ENCODE assay signal across 23 cellular contexts in the genomic region with DNA sequence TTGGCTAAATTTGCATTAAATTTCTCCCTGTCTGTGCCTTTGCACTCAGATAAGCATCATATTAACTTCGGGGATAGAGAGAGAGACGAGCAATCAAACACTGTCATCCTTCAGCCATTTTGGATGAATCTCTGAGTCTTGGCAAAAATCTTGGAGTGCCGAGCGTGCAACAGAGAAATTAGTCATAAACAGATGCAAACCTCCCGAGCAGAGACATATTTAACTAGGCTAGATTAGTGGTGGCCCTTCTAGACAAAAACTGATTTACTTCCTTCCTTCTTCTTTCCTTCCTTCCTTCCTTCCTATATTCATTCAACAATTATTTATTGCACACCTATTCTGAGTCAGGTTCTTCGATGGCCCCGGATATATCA.
A peak's percentile ranks its signal among the peaks of the same experiment; 100 is the strongest.
DNase-seq lines count a peak whose midpoint lies in the region; ATAC-seq, FAIRE-seq and TF ChIP-seq lines count a peak whose summit lies in the region.
"Had no signal": no experiment of that assay in that cellular context is flagged by ENCODE, and none has a peak within 500 bp of the region (broad histone marks: within the 10 kb centered on the region; RNA-seq: fewer than 3 reads in every experiment).

No MANE protein-coding gene starts in this region.

- 0 out of 2 replicates have a peak, but pooled peaks cover 2% of the 10 kb centered on the region for H3K23me2 ChIP-seq in H1 (ENCODE audit: low read depth, low read length)

- H3K27ac Mint-ChIP-seq in GM23338 (no peak overlapping the region), neural progenitor cell (no peak overlapping the region)
- H3K27ac Mint-ChIP-seq: activated CD4-positive, alpha-beta T cell treated with anti-CD3 and anti-CD28 coated beads for 36 hours; activated naive CD8-positive, alpha-beta T cell treated with anti-CD3 and anti-CD28 coated beads, Interleukin-2, amount 50 U/mL, for 24 hours; CD4-positive, CD25-positive, alpha-beta regulatory T cell had no signal

- TF ChIP-seq EP300 in H1 (IDR thresholded peaks at IDR 0.05; ENCODE audit: borderline replicate concordance in 1 of 2, low read depth in 2 of 2, low read length in 2 of 2) (no peak), sigmoid colon (IDR thresholded peaks at IDR 0.05) (no peak)

- no peak overlapping the region for H3K4me3 Mint-ChIP-seq in GM23338
- H3K4me3 Mint-ChIP-seq in neural progenitor cell = no peak overlapping the region
- H3K4me3 Mint-ChIP-seq: activated CD4-positive, alpha-beta T cell treated with anti-CD3 and anti-CD28 coated beads for 36 hours; activated naive CD8-positive, alpha-beta T cell treated with anti-CD3 and anti-CD28 coated beads, Interleukin-2, amount 50 U/mL, for 24 hours; CD4-positive, CD25-positive, alpha-beta regulatory T cell had no signal

- H3K9ac ChIP-seq in H1 (replicated peaks in 1 of 4; ENCODE audit: extremely low read depth in 1 of 4, low read depth in 3 of 4, low read length in 3 of 4) = no peak overlapping the region
- no peak overlapping the region for H3K9ac ChIP-seq in neural progenitor cell

- no peak overlapping the region for H2AK5ac ChIP-seq in H1 (ENCODE audit: low read depth, low read length)

- H4K8ac ChIP-seq in H1 (ENCODE audit: extremely low read depth, insufficient read depth, low read length) = no peak overlapping the region

- FAIRE-seq in H1 (lab: Jason Lieb, UNC) (no peak), urothelium cell line (lab: Jason Lieb, UNC) (no peak)

- intact Hi-C loops in sigmoid colon (cut with DNase I) = no loop called here

- WGBS in H1 (ENCODE audit: extremely low coverage in 1 of 2, insufficient coverage in 1 of 2, insufficient read length in 1 of 2, insufficient replicate concordance in 2 of 2, low coverage in 1 of 2, low lambda C conversion rate in 2 of 2, missing lambda C conversion rate in 1 of 2), 2 experiments = 91% methylated on average over 7 of the region's 7 CpGs; no CpG with 5 or more reads in 1 of the 2 experiments
- 75 to 81% methylated on average over 7 of the region's 7 CpGs for WGBS in sigmoid colon, 2 donors

- H3K9me2 ChIP-seq in GM23338 (ENCODE audit: insufficient read depth) = no peaks in the 10 kb centered on the region

- TF ChIP-seq CTCF in GM23338 (conservative IDR thresholded peaks at IDR 0.05; ENCODE audit: low read depth in 2 of 2) (no peak), H1 (IDR thresholded peaks at IDR 0.05; ENCODE audit: control extremely low read depth in 1 of 3, insufficient read depth in 1 of 3, low read depth in 1 of 3, low read length in 3 of 3) (no peak), neural progenitor cell (IDR thresholded peaks at IDR 0.05) (no peak), sigmoid colon (IDR thresholded peaks at IDR 0.05) (no peak)

- no peak overlapping the region for H2BK12ac ChIP-seq in H1 (ENCODE audit: low read depth, low read length)

- no peak overlapping the region for H3K23ac ChIP-seq in H1 (ENCODE audit: insufficient read length)

- TF ChIP-seq RAD21 in H1 (IDR thresholded peaks at IDR 0.05 in 1 of 2, conservative IDR thresholded peaks at IDR 0.05 in 1 of 2; ENCODE audit: low read depth in 2 of 2, low read length in 2 of 2) = no peak

- peak overlapping the region; percentile 19 for H2AFZ ChIP-seq in GM23338
- peak overlapping the region; percentile 90; the same call in 1 of the 2 replicates for H2AFZ ChIP-seq in H1 (ENCODE audit: low read length)
- H2AFZ ChIP-seq in neural progenitor cell (replicated peaks) = peak overlapping the region; percentile 76

- H3K9me3 Mint-ChIP-seq in GM23338 (no peaks in the 10 kb centered on the region), neural progenitor cell (no peaks in the 10 kb centered on the region)
- H3K9me3 Mint-ChIP-seq: activated naive CD8-positive, alpha-beta T cell treated with anti-CD3 and anti-CD28 coated beads, Interleukin-2, amount 50 U/mL, for 24 hours; CD4-positive, CD25-positive, alpha-beta regulatory T cell had no signal

- peaks cover 24% of the 10 kb centered on the region for H3K4me1 ChIP-seq in GM23338 (ENCODE audit: insufficient read depth)
- H3K4me1 ChIP-seq in H1 (replicated peaks in 1 of 4; ENCODE audit: control insufficient read depth in 3 of 4, insufficient read depth in 4 of 4, low read length in 3 of 4) = peaks cover 8 to 15% (median 11%) of the 10 kb centered on the region in 4 experiments
- peaks cover 12% of the 10 kb centered on the region for H3K4me1 ChIP-seq in neural progenitor cell
- peaks cover 0 to 16% (median 5%) of the 10 kb centered on the region in 4 donors for H3K4me1 ChIP-seq in sigmoid colon

- H3K79me2 ChIP-seq in GM23338 (replicated peaks; ENCODE audit: insufficient read depth) (no peaks in the 10 kb centered on the region), H1 (ENCODE audit: control insufficient read depth in 1 of 2, insufficient read depth in 2 of 2, low read length in 2 of 2) (no peaks in the 10 kb centered on the region), neural progenitor cell (ENCODE audit: low read depth) (no peaks in the 10 kb centered on the region)

- H3K27ac ChIP-seq in GM23338 (ENCODE audit: low read depth) (no peak overlapping the region), H1 (ENCODE audit: low read depth, low read length) (no peak overlapping the region), neural progenitor cell (no peak overlapping the region), sigmoid colon (no peak overlapping the region)
- H3K27ac ChIP-seq: body of pancreas, HL-60, SK-N-MC had no signal

- H2BK120ac ChIP-seq in H1 (replicated peaks; ENCODE audit: low read depth, low read length) = no peak overlapping the region

- no peak for ATAC-seq in GM23338
- no peak for ATAC-seq in GM18517 (IDR thresholded peaks at IDR 0.05; ENCODE audit: unreplicated experiment)
- ATAC-seq: activated CD4-positive, alpha-beta T cell treated with anti-CD3 and anti-CD28 coated beads for 36 hours; activated naive CD8-positive, alpha-beta T cell treated with anti-CD3 and anti-CD28 coated beads, Interleukin-2, amount 50 U/mL, for 24 hours; body of pancreas had no signal

- H4K91ac ChIP-seq in H1 (replicated peaks; ENCODE audit: insufficient read length, low read length) = no peak overlapping the region

- no peak overlapping the region for H2BK15ac ChIP-seq in H1 (ENCODE audit: low read length)

- POLR2A ChIA-PET in H1 (lab: Charles Lee; ENCODE audit: partially characterized antibody) = no interaction called here

- H3K4me3 ChIP-seq in GM23338 (no peak overlapping the region), H1 (ENCODE audit: extremely low read depth in 1 of 4, insufficient read depth in 2 of 4, low read depth in 3 of 4, low read length in 4 of 4) (no peak overlapping the region), neural progenitor cell (no peak overlapping the region), sigmoid colon (no peak overlapping the region)
- H3K4me3 ChIP-seq: body of pancreas, SK-N-MC had no signal

- CTCF ChIA-PET in H1 (lab: Charles Lee; ENCODE audit: partially characterized antibody) = interaction anchor here (0.6 kb wide), 1 partner anchor 257 kb away, joined by 3 read pairs; no protein-coding TSS in a partner anchor

- no peaks in the 10 kb centered on the region for H3K79me1 ChIP-seq in H1 (ENCODE audit: low read depth, low read length)

- no peak for TF ChIP-seq POLR2A in H1 (IDR thresholded peaks at IDR 0.05; ENCODE audit: control extremely low read depth in 1 of 2, low read depth in 2 of 2, low read length in 2 of 2)
- no peak for TF ChIP-seq POLR2A in sigmoid colon (IDR thresholded peaks at IDR 0.05)

- H3K4me2 ChIP-seq in GM23338 (no peak overlapping the region; the same call in 1 of the 2 replicates), H1 (ENCODE audit: insufficient read depth in 1 of 2, low read depth in 2 of 2, low read length in 2 of 2) (no peak overlapping the region), neural progenitor cell (no peak overlapping the region)

- H3K14ac ChIP-seq in H1 (ENCODE audit: insufficient read length) = no peak overlapping the region

- peak overlapping the region; percentile 83; the same call in 1 of the 2 replicates for H2BK5ac ChIP-seq in H1 (ENCODE audit: low read depth, low read length)

- H3K36me3 ChIP-seq in GM23338 (ENCODE audit: insufficient read depth) (no peaks in the 10 kb centered on the region), H1 (ENCODE audit: control insufficient read depth in 2 of 4, insufficient read depth in 4 of 4, low read length in 3 of 4) (no peaks in the 10 kb centered on the region), neural progenitor cell (no peaks in the 10 kb centered on the region), sigmoid colon (no peaks in the 10 kb centered on the region)

- H4K20me1 ChIP-seq in GM23338 (replicated peaks; ENCODE audit: insufficient read depth) (no peaks in the 10 kb centered on the region), H1 (replicated peaks in 1 of 2; ENCODE audit: control insufficient read depth in 1 of 2, insufficient read depth in 2 of 2, low read length in 2 of 2) (no peaks in the 10 kb centered on the region), neural progenitor cell (ENCODE audit: low read depth) (no peaks in the 10 kb centered on the region)

- H3K36me3 Mint-ChIP-seq in GM23338 (ENCODE audit: low read depth) (no peaks in the 10 kb centered on the region), neural progenitor cell (peaks cover 7% of the 10 kb centered on the region)
- H3K36me3 Mint-ChIP-seq: CD4-positive, CD25-positive, alpha-beta regulatory T cell had no signal

- no peaks in the 10 kb centered on the region for H3K27me3 ChIP-seq in GM23338 (ENCODE audit: insufficient read depth)
- no peaks in the 10 kb centered on the region for H3K27me3 ChIP-seq in H1 (replicated peaks in 1 of 4; ENCODE audit: control insufficient read depth in 3 of 4, extremely low read depth in 1 of 4, insufficient read depth in 3 of 4, low read length in 3 of 4)
- H3K27me3 ChIP-seq in neural progenitor cell = no peaks in the 10 kb centered on the region
- no peaks in the 10 kb centered on the region for H3K27me3 ChIP-seq in sigmoid colon
- H3K27me3 ChIP-seq: body of pancreas had no signal

- H3K18ac ChIP-seq in H1 (ENCODE audit: extremely low read depth, low read length) = no peak overlapping the region

- H3K4me1 Mint-ChIP-seq in GM23338 (peaks cover 3% of the 10 kb centered on the region), neural progenitor cell (peaks cover 4% of the 10 kb centered on the region)
- H3K4me1 Mint-ChIP-seq: activated CD4-positive, alpha-beta T cell treated with anti-CD3 and anti-CD28 coated beads for 36 hours; activated naive CD8-positive, alpha-beta T cell treated with anti-CD3 and anti-CD28 coated beads, Interleukin-2, amount 50 U/mL, for 24 hours; CD4-positive, CD25-positive, alpha-beta regulatory T cell had no signal

- peaks cover 6% of the 10 kb centered on the region for H3K27me3 Mint-ChIP-seq in GM23338 (ENCODE audit: insufficient read depth, low read depth, poor library complexity)
- H3K27me3 Mint-ChIP-seq in neural progenitor cell (ENCODE audit: insufficient read depth, low read depth) = peaks cover 2% of the 10 kb centered on the region
- H3K27me3 Mint-ChIP-seq: activated naive CD8-positive, alpha-beta T cell treated with anti-CD3 and anti-CD28 coated beads, Interleukin-2, amount 50 U/mL, for 24 hours; CD4-positive, CD25-positive, alpha-beta regulatory T cell had no signal

- no peak overlapping the region for H3K56ac ChIP-seq in H1 (replicated peaks; ENCODE audit: insufficient read length, low read depth, low read length)

- H4K5ac ChIP-seq in H1 (ENCODE audit: insufficient read length, low read depth, low read length) = no peak overlapping the region

- no peaks in the 10 kb centered on the region for H3K9me3 ChIP-seq in H1 (ENCODE audit: insufficient read depth in 2 of 2, low read depth in 1 of 2, low read length in 1 of 2)
- no peaks in the 10 kb centered on the region for H3K9me3 ChIP-seq in neural progenitor cell (ENCODE audit: low read depth)
- no peaks in the 10 kb centered on the region for H3K9me3 ChIP-seq in sigmoid colon
- H3K9me3 ChIP-seq: body of pancreas had no signal

- no peak overlapping the region for H3K4ac ChIP-seq in H1 (replicated peaks; ENCODE audit: insufficient read length, low read depth, low read length)

- peaks cover 5% of the 10 kb centered on the region; the same call in 1 of the 2 replicates for H3F3A ChIP-seq in GM23338 (replicated peaks; ENCODE audit: low read depth)
- H3F3A ChIP-seq in neural progenitor cell (ENCODE audit: low read depth) = peaks cover 11% of the 10 kb centered on the region

- DNase-seq in AG20443 (ENCODE audit: low spot score) (peak; percentile 70), GM23338 (ENCODE audit: low spot score) (no peak), H1 (ENCODE audit: low read depth in 1 of 2, low spot score in 2 of 2) (no peak), neural progenitor cell (ENCODE audit: low spot score) (no peak), sigmoid colon (no peak), urothelium cell line (ENCODE audit: low spot score) (no peak), HT-29 (ENCODE audit: low spot score) (no peak)
- DNase-seq: activated CD4-positive, alpha-beta T cell treated with anti-CD3 and anti-CD28 coated beads for 36 hours; activated gamma-delta T cell; activated naive CD8-positive, alpha-beta T cell treated with anti-CD3 and anti-CD28 coated beads, Interleukin-2, amount 50 U/mL, for 24 hours; CD4-positive, CD25-positive, alpha-beta regulatory T cell; GOT3; mesenchymal stem cell; NCI-H1105; NCI-H2029 treated with DMSO at 0.1 percent for 48 hours; NCI-H226; stimulated activated CD4-positive, alpha-beta T cell treated with anti-CD3 and anti-CD28 coated beads, Interleukin-4, amount 100 ng/mL, for 4 hours; stimulated activated naive CD4-positive, alpha-beta T cell; T-helper 2 cell had no signal

- peak overlapping the region; percentile 24; the same call in 1 of the 2 replicates for H2BK20ac ChIP-seq in H1 (ENCODE audit: low read length)

Comparison
In these comparisons a context has a peak if more than half of its experiments do, and no peak if none do; other contexts are left out.
1. H2AFZ ChIP-seq: peak in every context shown above with its lines; median percentile 90 in H1; 76 in neural progenitor cell; 19 in GM23338.